In genomic region chr2:24492283-24493272, GRCh38 we compare ENCODE assay signal across 8 cellular contexts. TPM values are rescaled to one million over a fixed set of nuclear protein-coding genes. Genes with fewer than 3 reads are reported as not detected.
DNase-seq lines count a peak whose midpoint lies in the region; ATAC-seq and TF ChIP-seq lines count a peak whose summit lies in the region.

No MANE protein-coding gene starts in this region.

- H3K9me3 ChIP-seq in MG63 = no peaks in the 10 kb centered on the region

- H3K27me3 Mint-ChIP-seq in brain = peaks cover 9% of the 10 kb centered on the region
- no peaks in the 10 kb centered on the region for H3K27me3 Mint-ChIP-seq in stimulated activated naive CD8-positive, alpha-beta T cell treated with anti-CD3 and anti-CD28 coated beads, Interleukin-15, Interleukin-2, amounts not matched to agents 100 ng/mL and 50 ng/mL, for 24 hours

- peak overlapping the region; percentile 63 to 97 (median 96) for H3K27ac Mint-ChIP-seq in brain
- peak overlapping the region; percentile 81 for H3K27ac Mint-ChIP-seq in stimulated activated naive CD8-positive, alpha-beta T cell treated with anti-CD3 and anti-CD28 coated beads, Interleukin-15, Interleukin-2, amounts not matched to agents 100 ng/mL and 50 ng/mL, for 24 hours

- no peaks in the 10 kb centered on the region for H3K36me3 ChIP-seq in MG63

- no peaks in the 10 kb centered on the region for H3K27me3 ChIP-seq in MG63

- no peak for TF ChIP-seq CTCF in brain (conservative IDR thresholded peaks at IDR 0.05)

- peak overlapping the region; percentile 64 for H3K4me3 ChIP-seq in MG63

- ATAC-seq in HG03039 (IDR thresholded peaks at IDR 0.05; ENCODE audit: unreplicated experiment) (no peak), HG03442 (IDR thresholded peaks at IDR 0.05; ENCODE audit: unreplicated experiment) (no peak)

- peaks cover 70% of the 10 kb centered on the region for H3K4me1 Mint-ChIP-seq in brain
- H3K4me1 Mint-ChIP-seq in stimulated activated naive CD8-positive, alpha-beta T cell treated with anti-CD3 and anti-CD28 coated beads, Interleukin-15, Interleukin-2, amounts not matched to agents 100 ng/mL and 50 ng/mL, for 24 hours (ENCODE audit: low read depth) = peaks cover 65% of the 10 kb centered on the region

- peak overlapping the region; percentile 90 to 98 (median 95) for H3K4me3 Mint-ChIP-seq in brain
- H3K4me3 Mint-ChIP-seq in stimulated activated naive CD8-positive, alpha-beta T cell treated with anti-CD3 and anti-CD28 coated beads, Interleukin-15, Interleukin-2, amounts not matched to agents 100 ng/mL and 50 ng/mL, for 24 hours = peak overlapping the region; percentile 85

- no peaks in the 10 kb centered on the region for H3K9me3 Mint-ChIP-seq in brain
- no peaks in the 10 kb centered on the region for H3K9me3 Mint-ChIP-seq in stimulated activated naive CD8-positive, alpha-beta T cell treated with anti-CD3 and anti-CD28 coated beads, Interleukin-15, Interleukin-2, amounts not matched to agents 100 ng/mL and 50 ng/mL, for 24 hours

- DNase-seq in GM03348 (ENCODE audit: low spot score) (peak; percentile 15), MG63 (no peak), kidney tubule cell (ENCODE audit: low spot score) (peak; percentile 27), D341Med (ENCODE audit: low spot score) (no peak)

- peaks cover 4% of the 10 kb centered on the region for H3K36me3 Mint-ChIP-seq in brain
- H3K36me3 Mint-ChIP-seq in stimulated activated naive CD8-positive, alpha-beta T cell treated with anti-CD3 and anti-CD28 coated beads, Interleukin-15, Interleukin-2, amounts not matched to agents 100 ng/mL and 50 ng/mL, for 24 hours (ENCODE audit: low read depth) = no peaks in the 10 kb centered on the region

RNA-seq across cellular contexts. Expression of gene NCOA1, which starts 1.5 kb away (rescaled TPM):
- 2.3 and 2.4 TPM in 2 replicates for total RNA-seq in MG63 (2014; rRNA removed; shearing (Covaris generic); ENCODE audit: low replicate concordance)
- 37.4 TPM for polyA plus RNA-seq in brain (ENCODE audit: insufficient read depth, low read depth, low replicate concordance)

Comparison
In these comparisons a context has a peak if more than half of its experiments do, and no peak if none do; other contexts are left out.
1. DNase-seq: peak in GM03348 (single experiment) and kidney tubule cell (single experiment); none in MG63 (single experiment) and D341Med (single experiment).